ENCODE assay signal across 27 cellular contexts in the genomic region with DNA sequence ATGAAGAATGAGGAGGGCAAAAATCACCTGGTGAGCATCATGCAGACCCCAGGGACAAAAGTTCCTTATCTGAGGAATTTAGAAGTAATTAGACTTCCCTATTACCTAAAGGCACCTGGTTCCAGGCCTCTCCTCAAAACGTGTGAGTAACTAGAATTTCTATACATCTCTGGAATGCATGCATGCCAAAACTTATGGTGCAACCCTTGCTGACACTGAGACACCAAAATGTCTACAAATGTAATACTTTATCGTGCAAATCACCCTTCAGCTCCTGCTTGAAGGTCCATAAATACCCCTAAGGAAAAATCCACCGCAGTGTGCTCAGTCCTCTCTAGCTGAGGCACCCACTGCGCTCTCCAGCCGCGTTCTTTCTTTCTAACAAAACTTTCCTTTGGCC.
"Had no signal": no experiment of that assay in that cellular context is flagged by ENCODE, and none has a peak within 500 bp of the region (broad histone marks: within the 10 kb centered on the region; RNA-seq: fewer than 3 reads in every experiment).

No MANE protein-coding gene starts in this region.

- ATAC-seq: left colon; left lung; lower lobe of right lung; natural killer cell; right cardiac atrium; sciatic nerve; stimulated activated effector memory CD8-positive, alpha-beta T cell treated with anti-CD3 and anti-CD28 coated beads, Interleukin-12 subunit alpha, Interleukin-12 subunit beta, amount 100 ng/mL, for 72 hours had no signal

- H3K27ac Mint-ChIP-seq: mesothelial cell of epicardium; naive B cell; natural killer cell; neural progenitor cell; stimulated activated effector memory CD8-positive, alpha-beta T cell treated with anti-CD3 and anti-CD28 coated beads, Interleukin-12 subunit alpha, Interleukin-12 subunit beta, amount 100 ng/mL, for 72 hours; stimulated activated naive CD8-positive, alpha-beta T cell treated with anti-CD3 and anti-CD28 coated beads, Interleukin-15, Interleukin-2, amounts not matched to agents 100 ng/mL and 50 ng/mL, for 24 hours; type B pancreatic cell had no signal

- H3K36me3 ChIP-seq: left lung, lower lobe of right lung, neural progenitor cell, neutrophil, suprapubic skin, thoracic aorta, tibial artery, uterus had no signal

- H3K36me3 Mint-ChIP-seq: mesothelial cell of epicardium; natural killer cell; neural progenitor cell; stimulated activated effector memory CD8-positive, alpha-beta T cell treated with anti-CD3 and anti-CD28 coated beads, Interleukin-12 subunit alpha, Interleukin-12 subunit beta, amount 100 ng/mL, for 72 hours; type B pancreatic cell had no signal

- H3K9me3 Mint-ChIP-seq: mesothelial cell of epicardium; natural killer cell; neural progenitor cell; stimulated activated effector memory CD8-positive, alpha-beta T cell treated with anti-CD3 and anti-CD28 coated beads, Interleukin-12 subunit alpha, Interleukin-12 subunit beta, amount 100 ng/mL, for 72 hours; stimulated activated naive CD8-positive, alpha-beta T cell treated with anti-CD3 and anti-CD28 coated beads, Interleukin-15, Interleukin-2, amounts not matched to agents 100 ng/mL and 50 ng/mL, for 24 hours; type B pancreatic cell had no signal

- H3K4me1 ChIP-seq: neural progenitor cell, uterus had no signal

- H3K9ac ChIP-seq: neural progenitor cell, parathyroid adenoma had no signal

- DNase-seq: hippocampal formation; kidney; left colon; left lung; lower lobe of right lung; mammary epithelial cell; mesenchymal stem cell; naive B cell; natural killer cell; nephron progenitor cell; occipital lobe; right cardiac atrium; stimulated activated CD4-positive, alpha-beta T cell treated with anti-CD3 and anti-CD28 coated beads, Interleukin-4, amount 100 ng/mL, for 24 hours; stimulated activated naive CD4-positive, alpha-beta T cell; tibial artery; uterus had no signal

- H3K4me3 Mint-ChIP-seq: mesothelial cell of epicardium; naive B cell; natural killer cell; nephron progenitor cell; neural progenitor cell; stimulated activated effector memory CD8-positive, alpha-beta T cell treated with anti-CD3 and anti-CD28 coated beads, Interleukin-12 subunit alpha, Interleukin-12 subunit beta, amount 100 ng/mL, for 72 hours; stimulated activated naive CD8-positive, alpha-beta T cell treated with anti-CD3 and anti-CD28 coated beads, Interleukin-15, Interleukin-2, amounts not matched to agents 100 ng/mL and 50 ng/mL, for 24 hours; type B pancreatic cell had no signal

- H3K27ac ChIP-seq: left lung, lower lobe of right lung, neural progenitor cell, neutrophil, parathyroid adenoma, skin epidermis, suprapubic skin, thoracic aorta, tibial artery, uterus had no signal

- H3K9me3 ChIP-seq: left lung, lower lobe of right lung, neutrophil, suprapubic skin, thoracic aorta, tibial artery, uterus had no signal

- H3K4me3 ChIP-seq: left lung, lower lobe of right lung, neural progenitor cell, skin epidermis, suprapubic skin, thoracic aorta, tibial artery, uterus had no signal
